In the genomic region with DNA sequence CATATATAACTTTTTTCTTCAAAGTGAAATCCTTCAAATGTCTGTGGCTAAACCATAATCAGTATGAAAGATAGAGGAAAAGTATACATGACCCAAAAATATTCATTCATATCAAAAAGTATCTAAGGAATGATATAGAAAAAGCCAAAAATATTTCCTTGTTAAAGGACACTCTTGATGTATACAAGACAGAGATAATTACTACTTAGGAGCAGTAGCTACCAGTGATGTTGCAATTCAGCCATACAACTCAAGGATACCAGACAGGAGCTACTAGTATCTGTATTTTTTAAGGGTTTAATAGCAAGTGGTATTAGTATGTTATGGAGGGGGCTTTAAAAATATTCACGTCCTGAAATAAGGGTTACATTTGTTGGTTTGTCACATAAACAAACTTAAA, we compare ENCODE assay signal across 16 cellular contexts. TPM values are rescaled to one million over a fixed set of nuclear protein-coding genes. Genes with fewer than 3 reads are reported as not detected.
DNase-seq lines count a peak whose midpoint lies in the region; ATAC-seq, FAIRE-seq and TF ChIP-seq lines count a peak whose summit lies in the region.
"Had no signal": no experiment of that assay in that cellular context is flagged by ENCODE, and none has a peak within 500 bp of the region (broad histone marks: within the 10 kb centered on the region; RNA-seq: fewer than 3 reads in every experiment).

No MANE protein-coding gene starts in this region.

- peaks cover 1% of the 10 kb centered on the region for H4K20me1 ChIP-seq in endothelial cell of umbilical vein (replicated peaks; ENCODE audit: control insufficient read depth, extremely low read depth, insufficient read depth, low read length)

- no peaks in the 10 kb centered on the region for H3K79me2 ChIP-seq in endothelial cell of umbilical vein (ENCODE audit: control insufficient read depth, insufficient read depth, low read length)

- H3K9me1 ChIP-seq in endothelial cell of umbilical vein (replicated peaks; ENCODE audit: control insufficient read depth, extremely low read depth, insufficient read depth, low read length) = no peaks in the 10 kb centered on the region

- no peak for TF ChIP-seq CTCF in CD4-positive, alpha-beta T cell (IDR thresholded peaks at IDR 0.05)
- TF ChIP-seq CTCF in endothelial cell of umbilical vein (IDR thresholded peaks at IDR 0.05; ENCODE audit: extremely low read depth in 1 of 2, insufficient read depth in 1 of 2, low read depth in 1 of 2, low read length in 2 of 2) = no peak
- no peak for TF ChIP-seq CTCF in tibial artery (IDR thresholded peaks at IDR 0.05)
- no peak for TF ChIP-seq CTCF in A673 (conservative IDR thresholded peaks at IDR 0.05; ENCODE audit: low read depth, low read length)

- no peak overlapping the region for H3K9ac ChIP-seq in endothelial cell of umbilical vein (replicated peaks; ENCODE audit: extremely low read depth, insufficient read depth, low read length)

- H3K9me3 Mint-ChIP-seq in CD4-positive, alpha-beta T cell = no peaks in the 10 kb centered on the region
- no peaks in the 10 kb centered on the region for H3K9me3 Mint-ChIP-seq in T-cell
- H3K9me3 Mint-ChIP-seq: CD14-positive monocyte; CD8-positive, alpha-beta memory T cell; HFFc6 had no signal

- no peak overlapping the region for H3K4me3 ChIP-seq in endothelial cell of umbilical vein (replicated peaks in 1 of 3; ENCODE audit: insufficient read depth in 1 of 3, low read depth in 1 of 3, low read length in 3 of 3)
- no peak overlapping the region for H3K4me3 ChIP-seq in tibial artery
- H3K4me3 ChIP-seq in A673 (ENCODE audit: low read depth, low read length, poor library complexity, severe bottlenecking) = no peak overlapping the region

- no peak overlapping the region for H2AFZ ChIP-seq in endothelial cell of umbilical vein (ENCODE audit: low read depth, low read length)

- no peak for ATAC-seq in CD4-positive, alpha-beta T cell (ENCODE audit: poor library complexity)
- ATAC-seq in T-cell (replicated peaks in 1 of 4) = no peak

- dilution Hi-C loops in endothelial cell of umbilical vein (cut with MboI; ENCODE audit: extremely low pct_ligation_motif_present, low sequenced_read_pairs) = no loop called here

- CTCF ChIA-PET in CD4-positive, alpha-beta T cell (lab: Charles Lee) = interaction anchor here (1.3 kb wide), 1 partner anchor 25 kb away, joined by 4 read pairs; no protein-coding TSS in a partner anchor
- CTCF ChIA-PET in T-cell (lab: Charles Lee) = interaction anchor here in 1 of 2 donors (1.0 kb wide), 1 partner anchor 24 kb away, joined by 3 read pairs; no protein-coding TSS in a partner anchor
- CTCF ChIA-PET in endothelial cell of umbilical vein (lab: Charles Lee) = interaction anchor here (0.9 to 3.4 kb wide), 3 partner anchors 7 to 168 kb away, joined by 3 to 29 read pairs (median 19); no protein-coding TSS in a partner anchor
- CTCF ChIA-PET in A673 (lab: Charles Lee) = no interaction called here

- H3K27ac Mint-ChIP-seq in CD4-positive, alpha-beta T cell = peak overlapping the region; percentile 22
- H3K27ac Mint-ChIP-seq in T-cell = peak overlapping the region; percentile 1 to 23
- H3K27ac Mint-ChIP-seq: CD14-positive monocyte, HFFc6 had no signal

- H3K4me1 Mint-ChIP-seq in CD4-positive, alpha-beta T cell (ENCODE audit: low read depth) = no peaks in the 10 kb centered on the region
- no peaks in the 10 kb centered on the region for H3K4me1 Mint-ChIP-seq in T-cell
- H3K4me1 Mint-ChIP-seq: CD14-positive monocyte had no signal

- no peak overlapping the region for H3K27ac ChIP-seq in CD4-positive, alpha-beta T cell (ENCODE audit: low read depth, low read length)
- H3K27ac ChIP-seq in endothelial cell of umbilical vein (ENCODE audit: insufficient read depth, low read depth, low read length) (peak overlapping the region; percentile 32), tibial artery (peak overlapping the region; percentile 0 to 27), A673 (ENCODE audit: low read depth, low read length, poor library complexity, severe bottlenecking) (no peak overlapping the region)

- H3K4me3 Mint-ChIP-seq in CD4-positive, alpha-beta T cell = no peak overlapping the region
- no peak overlapping the region for H3K4me3 Mint-ChIP-seq in T-cell
- H3K4me3 Mint-ChIP-seq: CD14-positive monocyte; CD8-positive, alpha-beta memory T cell; HFFc6 had no signal

- H3K36me3 Mint-ChIP-seq in CD4-positive, alpha-beta T cell (ENCODE audit: low read depth) = peaks cover 96% of the 10 kb centered on the region
- H3K36me3 Mint-ChIP-seq in T-cell = peaks cover 58% of the 10 kb centered on the region

- TF ChIP-seq POLR2A in endothelial cell of umbilical vein (IDR thresholded peaks at IDR 0.05; ENCODE audit: low read depth, low read length) = no peak

- POLR2A ChIA-PET in CD4-positive, alpha-beta T cell (lab: Charles Lee) = interaction anchor here (0.6 kb wide), 1 partner anchor 513 kb away, joined by 3 read pairs; no protein-coding TSS in a partner anchor
- POLR2A ChIA-PET in T-cell (lab: Charles Lee) = no interaction called here
- POLR2A ChIA-PET in endothelial cell of umbilical vein (lab: Charles Lee) = no interaction called here
- POLR2A ChIA-PET in A673 (lab: Charles Lee; ENCODE audit: low non-redundant PET) = no interaction called here

- H3K4me2 ChIP-seq in endothelial cell of umbilical vein (ENCODE audit: insufficient read depth, low read length) = no peak overlapping the region

- intact Hi-C loops in CD4-positive, alpha-beta T cell (cut with DNase I, micrococcal nuclease) = no loop called here
- intact Hi-C loops in endothelial cell of umbilical vein (cut with micrococcal nuclease) = no loop called here
- intact Hi-C loops in tibial artery (cut with DNase I; ENCODE audit: low total_unique reads) = no loop called here
- intact Hi-C loops in A673 (cut with micrococcal nuclease; ENCODE audit: unreplicated experiment) = no loop called here

- H3K27me3 ChIP-seq in CD4-positive, alpha-beta T cell (ENCODE audit: control insufficient read depth, insufficient read depth, low read length) = no peaks in the 10 kb centered on the region
- H3K27me3 ChIP-seq in endothelial cell of umbilical vein (ENCODE audit: control insufficient read depth in 2 of 2, insufficient read depth in 2 of 2, low read length in 2 of 2) (no peaks in the 10 kb centered on the region), tibial artery (no peaks in the 10 kb centered on the region), A673 (replicated peaks; ENCODE audit: insufficient read depth, low read depth, low read length, poor library complexity) (no peaks in the 10 kb centered on the region)

- BruUV-seq in endothelial cell of umbilical vein (replicated peaks; lab: Mats Ljungman, UMichigan) (no TSS peak), A673 (replicated peaks; lab: Mats Ljungman, UMichigan) (no TSS peak)

- H3K4me1 ChIP-seq in endothelial cell of umbilical vein (ENCODE audit: control insufficient read depth, extremely low read depth, insufficient read depth, low read length) (peaks cover 16% of the 10 kb centered on the region), tibial artery (peaks cover 0 to 12% (median 9%) of the 10 kb centered on the region in 4 donors), A673 (ENCODE audit: insufficient read depth, low read length, poor library complexity, severe bottlenecking) (no peaks in the 10 kb centered on the region)
- H3K4me1 ChIP-seq: Caco-2 had no signal

- no peak for FAIRE-seq in endothelial cell of umbilical vein (lab: Jason Lieb, UNC)
- FAIRE-seq: A204.1 had no signal

- no peak for DNase-seq in CD4-positive, alpha-beta T cell
- DNase-seq in T-cell (no peak), endothelial cell of umbilical vein (ENCODE audit: low read depth, low spot score) (no peak), tibial artery (no peak), middle frontal gyrus (ENCODE audit: extremely low spot score, low spot score) (no peak), A673 (ENCODE audit: low spot score) (no peak), NCI-H1417 treated with DMSO at 0.1 percent for 48 hours (lab: John Stamatoyannopoulos, UW) (no peak)
- DNase-seq: Caco-2; CD8-positive, alpha-beta memory T cell; DND-41; GF-D8; HCEC 1CT; HFFc6 had no signal

- H3K9me3 ChIP-seq in CD4-positive, alpha-beta T cell (ENCODE audit: control insufficient read depth, low read length) = no peaks in the 10 kb centered on the region
- H3K9me3 ChIP-seq in endothelial cell of umbilical vein (replicated peaks; ENCODE audit: control insufficient read depth, insufficient read depth, low read length) (no peaks in the 10 kb centered on the region), tibial artery (no peaks in the 10 kb centered on the region), A673 (ENCODE audit: low read depth, low read length, poor library complexity, severe bottlenecking) (no peaks in the 10 kb centered on the region)
- H3K9me3 ChIP-seq: Caco-2 had no signal

- H3K36me3 ChIP-seq in endothelial cell of umbilical vein (ENCODE audit: control insufficient read depth in 2 of 2, extremely low read depth in 1 of 2, insufficient read depth in 2 of 2, low read length in 2 of 2) (peaks cover 17 to 22% of the 10 kb centered on the region in 2 experiments), tibial artery (peaks cover 53 to 100% (median 82%) of the 10 kb centered on the region in 3 donors), A673 (ENCODE audit: insufficient read depth, low read length, poor library complexity, severe bottlenecking) (peaks cover 37% of the 10 kb centered on the region)

- H3K27me3 Mint-ChIP-seq in CD4-positive, alpha-beta T cell = no peaks in the 10 kb centered on the region
- no peaks in the 10 kb centered on the region for H3K27me3 Mint-ChIP-seq in T-cell
- H3K27me3 Mint-ChIP-seq: CD8-positive, alpha-beta memory T cell had no signal

TF ChIP-seq in endothelial cell of umbilical vein, 7 proteins besides CTCF, POLR2A, EP300 and RAD21 (continues in another document):
- no peak for TF ChIP-seq JUN (IDR thresholded peaks at IDR 0.05; ENCODE audit: borderline replicate concordance, insufficient read depth, insufficient read length, low read depth)
- no peak for TF ChIP-seq GATA2 (IDR thresholded peaks at IDR 0.05; ENCODE audit: insufficient read depth, insufficient read length, low read depth, low read length)
- TF ChIP-seq, protein P1, sequence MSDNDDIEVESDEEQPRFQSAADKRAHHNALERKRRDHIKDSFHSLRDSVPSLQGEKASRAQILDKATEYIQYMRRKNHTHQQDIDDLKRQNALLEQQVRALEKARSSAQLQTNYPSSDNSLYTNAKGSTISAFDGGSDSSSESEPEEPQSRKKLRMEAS (IDR thresholded peaks at IDR 0.05; ENCODE audit: insufficient read depth, insufficient read length) = no peak

RNA-seq across cellular contexts. Expression of a gene that starts 37.0 kb away (rescaled TPM):
- total RNA-seq in CD4-positive, alpha-beta T cell = 1 to 10 TPM in 1 of 2 experiments, under 1 TPM in 1; 0.66 to 1.6 TPM
- total RNA-seq in T-cell = 1 to 10 TPM in 4 of 5 donors, under 1 TPM in 1; 0.75 to 2.0 (median 1.5) TPM
- not detected in 2 replicates for total RNA-seq in endothelial cell of umbilical vein
- polyA plus RNA-seq in endothelial cell of umbilical vein = 0.06 and 0.13 TPM in 2 replicates
- polyA plus RNA-seq in endothelial cell of umbilical vein (2011; cell fraction: cytosol; rRNA removed) = 0.06 and 0.13 TPM in 2 replicates
- 0.14 and 0.15 TPM in 2 replicates for polyA plus RNA-seq in endothelial cell of umbilical vein (2011; cell fraction: nucleus; rRNA removed)
- polyA plus RNA-seq in endothelial cell of umbilical vein (2012) = 0.17 TPM in 1 of 2 replicates, not detected in the other
- 0.27 TPM in 1 of 2 replicates, not detected in the other for polyA minus RNA-seq in endothelial cell of umbilical vein
- polyA minus RNA-seq in endothelial cell of umbilical vein (2011; cell fraction: cytosol; rRNA and poly(A)+ RNA removed) = 0.51 TPM
- polyA minus RNA-seq in endothelial cell of umbilical vein (2011; cell fraction: nucleus; rRNA and poly(A)+ RNA removed) = 0.67 and 0.72 TPM in 2 replicates
- total RNA-seq in A673 (2021) = 0.24 and 0.52 TPM in 2 replicates
- total RNA-seq: Caco-2, H4 had no signal
- polyA plus RNA-seq: CD14-positive monocyte had no signal

Comparison
In these comparisons a context has a peak if more than half of its experiments do, and no peak if none do; other contexts are left out.
1. H3K27ac ChIP-seq: peak in endothelial cell of umbilical vein (single experiment) and tibial artery (2 of 2); none in CD4-positive, alpha-beta T cell (single experiment) and A673 (single experiment).